8 cellular contexts compared by ENCODE assay signal in genomic region chr12:57735952-57736742, GRCh38. TPM values are rescaled to one million over a fixed set of nuclear protein-coding genes. Genes with fewer than 3 reads are reported as not detected.
DNase-seq lines count a peak whose midpoint lies in the region; ATAC-seq and TF ChIP-seq lines count a peak whose summit lies in the region.

No MANE protein-coding gene starts in this region.

- H3K9me2 ChIP-seq in SK-N-SH: no peaks in the 10 kb centered on the region

- ATAC-seq in gastrocnemius medialis (peak in 1 of 2 donors; percentile 37), GM18519 (IDR thresholded peaks at IDR 0.05; ENCODE audit: low FRiP score, unreplicated experiment) (no peak), HG03108 (IDR thresholded peaks at IDR 0.05; ENCODE audit: unreplicated experiment) (no peak), GM18870 (IDR thresholded peaks at IDR 0.05; ENCODE audit: unreplicated experiment) (no peak)

- TF ChIP-seq CTCF in SK-N-SH (IDR thresholded peaks at IDR 0.05) (peak; percentile 53), cardiac muscle cell (IDR thresholded peaks at IDR 0.05; ENCODE audit: low read depth, low read length) (peak; percentile 40), gastrocnemius medialis (IDR thresholded peaks at IDR 0.05 in 4 of 5, conservative IDR thresholded peaks at IDR 0.05 in 1 of 5) (peak in 3 of 5 experiments; percentile 11 to 15 (median 14))

- H3K27me3 ChIP-seq in SK-N-SH (ENCODE audit: insufficient read depth) (no peaks in the 10 kb centered on the region), cardiac muscle cell (peaks cover 100% of the 10 kb centered on the region), gastrocnemius medialis (peaks cover 46 to 55% (median 52%) of the 10 kb centered on the region in 3 donors)

- H3K36me3 ChIP-seq in SK-N-SH (replicated peaks in 1 of 2; ENCODE audit: control insufficient read depth in 1 of 2, insufficient read depth in 2 of 2, low read length in 1 of 2) (peaks cover 0 to 4% of the 10 kb centered on the region in 2 experiments), cardiac muscle cell (no peaks in the 10 kb centered on the region), gastrocnemius medialis (no peaks in the 10 kb centered on the region)

- H3K9ac ChIP-seq in SK-N-SH: no peak overlapping the region

- intact Hi-C loops in gastrocnemius medialis (cut with DNase I; ENCODE audit: low total_unique reads): no loop called here

- H4K20me1 ChIP-seq in SK-N-SH (ENCODE audit: insufficient read depth): no peaks in the 10 kb centered on the region

- 43% methylated on average over 25 of the region's 49 CpGs for WGBS in SK-N-SH (ENCODE audit: low lambda C conversion rate)

- H3K9me3 ChIP-seq in SK-N-SH (no peaks in the 10 kb centered on the region), cardiac muscle cell (ENCODE audit: low read depth) (no peaks in the 10 kb centered on the region), gastrocnemius medialis (no peaks in the 10 kb centered on the region)

- in situ Hi-C loops in gastrocnemius medialis (cut with MboI; ENCODE audit: low sequenced_read_pairs in 4 of 4): no loop called here

- H3K4me1 ChIP-seq in SK-N-SH (ENCODE audit: control insufficient read depth in 1 of 2, insufficient read depth in 2 of 2, low read depth in 1 of 2, low read length in 1 of 2) (peaks cover 0 to 29% of the 10 kb centered on the region in 2 experiments; a peak in 2 of 4 replicates), cardiac muscle cell (ENCODE audit: low read depth) (peaks cover 5% of the 10 kb centered on the region), gastrocnemius medialis (peaks cover 7 to 27% of the 10 kb centered on the region in 2 donors)

- H2AFZ ChIP-seq in SK-N-SH (ENCODE audit: low read depth): no peak overlapping the region

- H3F3A ChIP-seq in SK-N-SH (replicated peaks; ENCODE audit: insufficient read depth): peaks cover 18% of the 10 kb centered on the region

- TF ChIP-seq EP300 in SK-N-SH (IDR thresholded peaks at IDR 0.05; ENCODE audit: borderline replicate concordance in 1 of 2, low read depth in 1 of 2, low read length in 1 of 2): no peak

- H3K4me3 ChIP-seq in SK-N-SH (ENCODE audit: low read depth in 2 of 2, low read length in 1 of 2): peak overlapping the region; percentile 29 to 32; a peak in 3 of 4 replicates
- H3K4me3 ChIP-seq in cardiac muscle cell: no peak overlapping the region
- H3K4me3 ChIP-seq in gastrocnemius medialis: peak overlapping the region; percentile 4 to 47 (median 24)

- H3K4me2 ChIP-seq in SK-N-SH: peak overlapping the region; percentile 87

- H3K27ac ChIP-seq in SK-N-SH (ENCODE audit: low read depth in 2 of 2, low read length in 1 of 2) (peak overlapping the region in 1 of 2 experiments; percentile 39; a peak in 1 of 4 replicates), cardiac muscle cell (no peak overlapping the region), gastrocnemius medialis (peak overlapping the region; percentile 8 to 66 (median 56))

- peak; percentile 69 for TF ChIP-seq RAD21 in SK-N-SH (IDR thresholded peaks at IDR 0.05; ENCODE audit: low read length)

- CTCF ChIA-PET in SK-N-SH (lab: Yijun Ruan, JAX): interaction anchor here (0.6 to 7.1 kb wide), 21 partner anchors 9 to 277 kb away, joined by 3 to 133 read pairs (median 6); partner anchors contain the start of genes B4GALNT1, GLI1, OS9 and PIP4K2C

- peak in 1 of 2 donors; percentile 13 for TF ChIP-seq POLR2A in gastrocnemius medialis (IDR thresholded peaks at IDR 0.05)

- no peaks in the 10 kb centered on the region for H3K79me2 ChIP-seq in SK-N-SH (ENCODE audit: insufficient read depth)

- POLR2A ChIA-PET in SK-N-SH (lab: Yijun Ruan, JAX): interaction anchor here (0.6 to 2.9 kb wide), 4 partner anchors 9 to 441 kb away, joined by 3 to 21 read pairs (median 10); partner anchors contain the start of gene TSPAN31

- DNase-seq in NCI-H1092 treated with DMSO at 0.1 percent for 48 hours (lab: John Stamatoyannopoulos, UW) (peak; percentile 27), NCI-H1092 (lab: John Stamatoyannopoulos, UW) (no peak), SK-N-SH (peak; percentile 87), cardiac muscle cell (ENCODE audit: low read depth in 1 of 2, low spot score in 1 of 2) (peak; percentile 44 to 49), gastrocnemius medialis (no peak)

TF ChIP-seq in SK-N-SH, 30 proteins besides CTCF, POLR2A, EP300 and RAD21:
- TF ChIP-seq SMC3 (IDR thresholded peaks at IDR 0.05; ENCODE audit: low read depth, low read length) (peak; percentile 42; the same call in 1 of the 2 replicates), GABPA (IDR thresholded peaks at IDR 0.05; ENCODE audit: low read depth) (0 out of 2 replicates have a peak, but pooled peaks have one; percentile 17), MXI1 (IDR thresholded peaks at IDR 0.05; ENCODE audit: low read depth, low read length) (0 out of 2 replicates have a peak, but pooled peaks have one; percentile 35), CHD2 (IDR thresholded peaks at IDR 0.05; ENCODE audit: low read length, partially characterized antibody) (peak; percentile 20), EZH2phosphoT487 (IDR thresholded peaks at IDR 0.05; ENCODE audit: borderline replicate concordance, low read depth) (no peak), TCF12 (IDR thresholded peaks at IDR 0.05) (0 out of 2 replicates have a peak, but pooled peaks have one; percentile 6)

RNA-seq across cellular contexts. Expression of gene AGAP2, which starts 2.4 kb away (rescaled TPM):
- polyA plus RNA-seq in SK-N-SH (2012; rRNA removed): 3.9 and 5.2 TPM in 2 replicates
- 1.7 and 2.9 TPM in 2 replicates for polyA plus RNA-seq in SK-N-SH (2012; cell fraction: cytosol; rRNA removed)
- polyA plus RNA-seq in SK-N-SH (2012; cell fraction: nucleus; rRNA removed): 19.2 and 24.6 TPM in 2 replicates
- 0.33 and 0.49 TPM in 2 replicates for total RNA-seq in cardiac muscle cell
- polyA plus RNA-seq in cardiac muscle cell: 0.05 and 0.10 TPM in 2 replicates
- 1 to 10 TPM; 1.8 to 5.4 (median 3.7) TPM for total RNA-seq in gastrocnemius medialis

RNA-seq across cellular contexts. Expression of gene TSPAN31, which starts 8.7 kb away (rescaled TPM):
- polyA plus RNA-seq in SK-N-SH (2012; rRNA removed): 36.8 and 42.8 TPM in 2 replicates
- polyA plus RNA-seq in SK-N-SH (2012; cell fraction: cytosol; rRNA removed): 41.5 and 44.8 TPM in 2 replicates
- 21.8 and 54.2 TPM in 2 replicates for polyA plus RNA-seq in SK-N-SH (2012; cell fraction: nucleus; rRNA removed)
- total RNA-seq in cardiac muscle cell: 41.7 and 65.9 TPM in 2 replicates
- 66.3 and 73.4 TPM in 2 replicates for polyA plus RNA-seq in cardiac muscle cell
- total RNA-seq in gastrocnemius medialis: 10 to 100 TPM; 25.5 to 58.9 (median 32.2) TPM

RNA-seq across cellular contexts. Expression of gene CDK4, which starts 16.0 kb away (rescaled TPM):
- polyA plus RNA-seq in SK-N-SH (2012; rRNA removed) (324 and 395 TPM in 2 replicates), cardiac muscle cell (160 and 172 TPM in 2 replicates)
- 245 and 311 TPM in 2 replicates for polyA plus RNA-seq in SK-N-SH (2012; cell fraction: cytosol; rRNA removed)
- polyA plus RNA-seq in SK-N-SH (2012; cell fraction: nucleus; rRNA removed): 189 and 210 TPM in 2 replicates
- total RNA-seq in cardiac muscle cell (75.8 and 137 TPM in 2 replicates), gastrocnemius medialis (10 to 100 TPM; 39.7 to 55.5 (median 47.4) TPM)

RNA-seq across cellular contexts. Expression of gene MARCHF9, which starts 18.8 kb away (rescaled TPM):
- 21.2 and 24.2 TPM in 2 replicates for polyA plus RNA-seq in SK-N-SH (2012; rRNA removed)
- polyA plus RNA-seq in SK-N-SH (2012; cell fraction: cytosol; rRNA removed): 11.5 and 17.1 TPM in 2 replicates
- polyA plus RNA-seq in SK-N-SH (2012; cell fraction: nucleus; rRNA removed): 37.4 and 43.9 TPM in 2 replicates
- 21.9 and 23.3 TPM in 2 replicates for total RNA-seq in cardiac muscle cell
- polyA plus RNA-seq in cardiac muscle cell: 9.0 and 11.7 TPM in 2 replicates
- 10 to 100 TPM in 1 of 4 donors, 1 to 10 TPM in 3; 4.8 to 11.3 (median 7.9) TPM for total RNA-seq in gastrocnemius medialis

RNA-seq across cellular contexts. Expression of gene CYP27B1, which starts 30.7 kb away (rescaled TPM):
- 1.7 and 2.3 TPM in 2 replicates for polyA plus RNA-seq in SK-N-SH (2012; rRNA removed)
- 0.41 and 0.59 TPM in 2 replicates for polyA plus RNA-seq in SK-N-SH (2012; cell fraction: cytosol; rRNA removed)
- polyA plus RNA-seq in SK-N-SH (2012; cell fraction: nucleus; rRNA removed): 19.4 TPM in 2 replicates
- total RNA-seq in cardiac muscle cell: 0.07 and 1.3 TPM in 2 replicates
- polyA plus RNA-seq in cardiac muscle cell: 0.33 TPM in 1 of 2 replicates, not detected in the other
- not detected for total RNA-seq in gastrocnemius medialis

Comparison
In these comparisons a context has a peak if more than half of its experiments do, and no peak if none do; other contexts are left out.
1. DNase-seq: peak in NCI-H1092 treated with DMSO at 0.1 percent for 48 hours (single experiment), SK-N-SH (single experiment) and cardiac muscle cell (2 of 2); none in NCI-H1092 (single experiment) and gastrocnemius medialis (0 of 2).
2. Peak in every context shown above with its lines, with median percentiles within 50 percentile points of each other: CTCF ChIP-seq.